ENCODE assay signal across 29 cellular contexts in the genomic region with DNA sequence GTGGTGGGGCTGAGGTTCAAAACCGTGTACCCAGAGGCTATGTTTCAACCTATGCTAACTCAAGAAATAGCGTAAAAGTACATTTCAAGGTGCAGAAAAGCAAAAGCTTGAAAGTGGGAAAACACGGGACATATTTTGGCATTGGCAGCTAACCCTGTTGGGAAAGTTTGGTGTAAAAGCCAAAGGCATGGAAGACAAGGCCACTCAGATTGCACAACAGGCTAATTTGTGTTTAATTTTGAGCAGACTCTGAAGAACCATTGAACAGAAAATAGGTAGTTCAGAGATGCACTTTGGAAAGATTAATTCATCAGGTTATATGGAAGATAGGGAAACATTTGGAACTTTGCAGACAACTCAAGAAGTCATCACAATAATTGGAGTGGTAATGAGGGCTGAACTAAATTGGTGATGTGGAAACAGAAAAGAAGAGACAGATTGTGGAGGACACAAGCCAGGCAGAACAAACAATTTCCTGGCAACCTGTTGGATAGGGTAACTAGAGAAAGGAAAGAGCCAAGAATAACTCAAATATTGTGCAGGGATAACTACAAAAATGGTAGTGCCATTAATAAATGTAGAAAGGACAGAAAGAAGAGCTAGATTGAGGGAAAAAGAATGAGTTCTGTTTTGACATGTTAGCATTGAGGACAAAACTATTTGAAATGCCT.
"Had no signal": no experiment of that assay in that cellular context is flagged by ENCODE, and none has a peak within 500 bp of the region (broad histone marks: within the 10 kb centered on the region; RNA-seq: fewer than 3 reads in every experiment).

No MANE protein-coding gene starts in this region.

- H3K4me1 ChIP-seq: esophagus squamous epithelium, heart right ventricle, psoas muscle, thyroid gland, vagina had no signal

- H3K4me3 Mint-ChIP-seq: effector memory CD8-positive, alpha-beta T cell; memory B cell; natural killer cell; stimulated activated naive CD8-positive, alpha-beta T cell treated with anti-CD3 and anti-CD28 coated beads, Interleukin-15, amount 100 ng/mL, for 72 hours had no signal

- H3K4me1 Mint-ChIP-seq: memory B cell; natural killer cell; stimulated activated naive CD8-positive, alpha-beta T cell treated with anti-CD3 and anti-CD28 coated beads, Interleukin-15, amount 100 ng/mL, for 72 hours had no signal

- H3K27me3 ChIP-seq: esophagus squamous epithelium, heart right ventricle, ovary, thyroid gland, vagina had no signal

- H3K27ac Mint-ChIP-seq: effector memory CD8-positive, alpha-beta T cell; memory B cell; natural killer cell had no signal

- ATAC-seq: effector memory CD8-positive, alpha-beta T cell; heart right ventricle; left colon; left ventricle myocardium superior; natural killer cell; psoas muscle; right cardiac atrium; stimulated activated naive CD8-positive, alpha-beta T cell treated with anti-CD3 and anti-CD28 coated beads, Interleukin-15, amount 100 ng/mL, for 72 hours had no signal

- H3K36me3 Mint-ChIP-seq: memory B cell, natural killer cell had no signal

- H3K9me3 Mint-ChIP-seq: memory B cell had no signal

- H3K27me3 Mint-ChIP-seq: effector memory CD8-positive, alpha-beta T cell; stimulated activated naive CD8-positive, alpha-beta T cell treated with anti-CD3 and anti-CD28 coated beads, Interleukin-15, amount 100 ng/mL, for 72 hours had no signal

- H3K36me3 ChIP-seq: esophagus squamous epithelium, heart right ventricle, ovary, thyroid gland, vagina had no signal

- H3K4me3 ChIP-seq: esophagus squamous epithelium, heart right ventricle, lung, ovary, psoas muscle, thyroid gland, vagina had no signal

- H3K9me3 ChIP-seq: esophagus squamous epithelium, ovary, psoas muscle, thyroid gland, vagina had no signal

- DNase-seq: cortex of kidney; effector memory CD8-positive, alpha-beta T cell; erythroblast; esophagus squamous epithelium; foreskin melanocyte; glutamatergic neuron; heart right ventricle; hippocampal formation; islet precursor cell; kidney glomerular epithelial cell; left colon; left ventricle myocardium superior; natural killer cell; occipital lobe; ovary; psoas muscle; right cardiac atrium; small intestine; stimulated activated CD4-positive, alpha-beta T cell treated with anti-CD3 and anti-CD28 coated beads, Interleukin-12 subunit alpha, Interleukin-12 subunit beta, amount 100 ng/mL, for 4 hours; stimulated activated CD4-positive, alpha-beta T cell treated with anti-CD3 and anti-CD28 coated beads, Interleukin-1b, Interleukin-23, amount 100 ng/mL, for 48 hours; stimulated activated CD4-positive, alpha-beta T cell treated with anti-CD3 and anti-CD28 coated beads, Interleukin-4, amount 100 ng/mL, for 1 hour; stimulated activated CD8-positive, alpha-beta memory T cell treated with anti-CD3 and anti-CD28 coated beads, Interleukin-4, amount 100 ng/mL, for 48 hours; stimulated activated naive CD4-positive, alpha-beta T cell; stimulated activated naive CD8-positive, alpha-beta T cell treated with anti-CD3 and anti-CD28 coated beads, Interleukin-15, amount 100 ng/mL, for 72 hours; thyroid gland; trophoblast cell had no signal

- H3K27ac ChIP-seq: esophagus squamous epithelium, heart right ventricle, ovary, psoas muscle, thyroid gland, vagina had no signal
